In the genomic region with DNA sequence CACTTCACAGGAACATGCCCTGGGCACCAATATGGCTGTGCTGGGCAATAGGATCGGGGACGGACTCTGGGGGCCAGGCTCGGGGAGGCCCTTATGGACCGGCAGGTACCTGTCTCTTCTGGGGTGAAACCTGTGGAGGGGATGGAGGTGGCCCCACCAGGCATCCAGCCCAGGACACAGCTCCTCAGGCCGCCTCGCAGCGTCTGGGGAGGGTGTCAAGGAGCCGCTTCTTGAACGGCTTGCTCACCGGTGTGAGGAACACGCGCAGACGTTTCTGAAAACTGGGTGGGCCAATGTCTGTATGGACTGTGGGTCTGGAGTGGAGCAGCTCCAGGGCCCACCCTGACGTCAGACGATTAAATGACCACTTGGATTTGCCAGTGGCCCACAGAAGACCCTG, we compare ENCODE assay signal across 21 cellular contexts. TPM values are rescaled to one million over a fixed set of nuclear protein-coding genes. Genes with fewer than 3 reads are reported as not detected.
DNase-seq lines count a peak whose midpoint lies in the region; ATAC-seq, FAIRE-seq and TF ChIP-seq lines count a peak whose summit lies in the region.
"Had no signal": no experiment of that assay in that cellular context is flagged by ENCODE, and none has a peak within 500 bp of the region (broad histone marks: within the 10 kb centered on the region; RNA-seq: fewer than 3 reads in every experiment).

No MANE protein-coding gene starts in this region.

- H4K91ac ChIP-seq in neuronal stem cell (ENCODE audit: low read depth, low read length, poor library complexity): no peak overlapping the region

- H3K9me3 ChIP-seq in SK-N-SH (no peaks in the 10 kb centered on the region), K562 (replicated peaks; ENCODE audit: control insufficient read depth, insufficient read depth, low read depth, low read length) (no peaks in the 10 kb centered on the region), neuronal stem cell (replicated peaks in 1 of 2; ENCODE audit: control insufficient read depth in 2 of 2, insufficient read depth in 1 of 2, low read depth in 1 of 2, low read length in 2 of 2) (peaks cover 0 to 4% of the 10 kb centered on the region in 2 donors), suprapubic skin (no peaks in the 10 kb centered on the region)
- H3K9me3 ChIP-seq: BE2C had no signal

- no peak overlapping the region for H4K8ac ChIP-seq in neuronal stem cell (ENCODE audit: low read depth, low read length)

- no peak overlapping the region for H2AFZ ChIP-seq in SK-N-SH (ENCODE audit: low read depth)
- no peak overlapping the region for H2AFZ ChIP-seq in K562 (ENCODE audit: low read depth, low read length)
- no peak overlapping the region for H2AFZ ChIP-seq in neuronal stem cell (ENCODE audit: low read length)

- H3K27ac ChIP-seq in SK-N-SH (ENCODE audit: low read depth in 2 of 2, low read length in 1 of 2) (no peak overlapping the region), K562 (ENCODE audit: extremely low read depth, low read depth, low read length) (no peak overlapping the region), neuronal stem cell (replicated peaks; ENCODE audit: low read length) (no peak overlapping the region), suprapubic skin (no peak overlapping the region)
- H3K27ac ChIP-seq: 22Rv1; BLaER1 treated with 17β-estradiol and CSF1 and Interleukin-3, amounts not matched to agents 10 nM and 100 nM had no signal

- no peaks in the 10 kb centered on the region for H3K9me3 Mint-ChIP-seq in Calu3 (ENCODE audit: low read depth, unreplicated experiment)
- H3K9me3 Mint-ChIP-seq: H9 had no signal

- no peaks in the 10 kb centered on the region for H4K20me1 ChIP-seq in SK-N-SH (ENCODE audit: insufficient read depth)
- no peaks in the 10 kb centered on the region for H4K20me1 ChIP-seq in K562 (replicated peaks; ENCODE audit: control insufficient read depth, insufficient read depth, low read length)

- H3K79me1 ChIP-seq in neuronal stem cell (ENCODE audit: low read depth, low read length): peaks cover 6% of the 10 kb centered on the region

- no peaks in the 10 kb centered on the region for H3F3A ChIP-seq in SK-N-SH (replicated peaks; ENCODE audit: insufficient read depth)

- no TSS peak for BruUV-seq in K562 (replicated peaks; lab: Mats Ljungman, UMichigan)
- BruUV-seq in Calu3 (replicated peaks; lab: Mats Ljungman, UMichigan): no TSS peak

- H2BK15ac ChIP-seq in neuronal stem cell (ENCODE audit: low read length): no peak overlapping the region

- no peak overlapping the region for H2BK120ac ChIP-seq in neuronal stem cell (ENCODE audit: low read depth, low read length)

- POLR2A ChIA-PET in SK-N-SH (lab: Yijun Ruan, JAX): no interaction called here
- POLR2A ChIA-PET in K562 (lab: Yijun Ruan, JAX): no interaction called here

- H3K36me3 ChIP-seq in SK-N-SH (replicated peaks in 1 of 2; ENCODE audit: control insufficient read depth in 1 of 2, insufficient read depth in 2 of 2, low read length in 1 of 2) (no peaks in the 10 kb centered on the region), K562 (ENCODE audit: control insufficient read depth, insufficient read depth, low read length) (no peaks in the 10 kb centered on the region), neuronal stem cell (replicated peaks in 1 of 2; ENCODE audit: control insufficient read depth in 2 of 2, insufficient read depth in 2 of 2, low read length in 2 of 2) (peaks cover 22 to 25% of the 10 kb centered on the region in 2 donors), suprapubic skin (no peaks in the 10 kb centered on the region)
- H3K36me3 ChIP-seq: BE2C had no signal

- no peak overlapping the region for H3K23ac ChIP-seq in neuronal stem cell (ENCODE audit: low read depth, low read length, poor library complexity)

- H2AK5ac ChIP-seq in neuronal stem cell (ENCODE audit: low read depth, low read length): no peak overlapping the region

- H3K18ac ChIP-seq in neuronal stem cell (ENCODE audit: low read length): peak overlapping the region; percentile 72

- H3K4ac ChIP-seq in neuronal stem cell (ENCODE audit: low read length): no peak overlapping the region

- TF ChIP-seq CTCF in SK-N-SH (IDR thresholded peaks at IDR 0.05) (no peak), K562 (IDR thresholded peaks at IDR 0.05 in 2 of 3, conservative IDR thresholded peaks at IDR 0.05 in 1 of 3; ENCODE audit: insufficient read depth in 2 of 3, low read depth in 1 of 3, low read length in 3 of 3) (no peak), Calu3 (IDR thresholded peaks at IDR 0.05; ENCODE audit: unreplicated experiment) (no peak), suprapubic skin (IDR thresholded peaks at IDR 0.05) (no peak)

- TF ChIP-seq EP300 in SK-N-SH (IDR thresholded peaks at IDR 0.05; ENCODE audit: borderline replicate concordance in 1 of 2, low read depth in 1 of 2, low read length in 1 of 2) (no peak), K562 (IDR thresholded peaks at IDR 0.05; ENCODE audit: low read length) (no peak), suprapubic skin (IDR thresholded peaks at IDR 0.05) (no peak)

- H3K4me3 Mint-ChIP-seq in Calu3 (ENCODE audit: low read depth, unreplicated experiment): no peak overlapping the region
- H3K4me3 Mint-ChIP-seq: CD4-positive, alpha-beta memory T cell; H9 had no signal

- H3K4me1 ChIP-seq in SK-N-SH (ENCODE audit: control insufficient read depth in 1 of 2, insufficient read depth in 2 of 2, low read depth in 1 of 2, low read length in 1 of 2) (no peaks in the 10 kb centered on the region), K562 (replicated peaks in 1 of 2; ENCODE audit: control insufficient read depth in 2 of 2, insufficient read depth in 2 of 2, low read length in 2 of 2) (peaks cover 0 to 9% of the 10 kb centered on the region in 2 experiments; a peak in 1 of 5 replicates), neuronal stem cell (ENCODE audit: control insufficient read depth in 2 of 2, insufficient read depth in 1 of 2, low read depth in 1 of 2, low read length in 2 of 2) (no peaks in the 10 kb centered on the region), suprapubic skin (no peaks in the 10 kb centered on the region)
- H3K4me1 ChIP-seq: BE2C; BLaER1 treated with 17β-estradiol and CSF1 and Interleukin-3, amounts not matched to agents 10 nM and 100 nM had no signal

- no peak overlapping the region for H3K9ac ChIP-seq in SK-N-SH
- H3K9ac ChIP-seq in K562 (ENCODE audit: insufficient read depth in 1 of 2, low read depth in 2 of 2, low read length in 2 of 2): no peak overlapping the region
- no peak overlapping the region for H3K9ac ChIP-seq in neuronal stem cell (ENCODE audit: low read depth, low read length, poor library complexity)
- H3K9ac ChIP-seq: BLaER1 treated with 17β-estradiol and CSF1 and Interleukin-3, amounts not matched to agents 10 nM and 100 nM had no signal

- H3K36me3 Mint-ChIP-seq in Calu3 (ENCODE audit: insufficient read depth, unreplicated experiment): no peaks in the 10 kb centered on the region
- H3K36me3 Mint-ChIP-seq: CD4-positive, alpha-beta memory T cell had no signal

- TF ChIP-seq POLR2A in K562 (conservative IDR thresholded peaks at IDR 0.05): no peak
- no peak for TF ChIP-seq POLR2A in suprapubic skin (IDR thresholded peaks at IDR 0.05)

- no peak for ATAC-seq in SK-N-SH treated with all-trans-retinoic acid at 6 μM for 48 hours
- ATAC-seq in K562: peak; percentile 32; the same call in 1 of the 3 replicates
- ATAC-seq: HCT116 had no signal

- H2BK5ac ChIP-seq in neuronal stem cell (ENCODE audit: low read length): no peak overlapping the region

- H3K4me2 ChIP-seq in SK-N-SH (no peak overlapping the region), K562 (ENCODE audit: insufficient read depth, low read length) (no peak overlapping the region), neuronal stem cell (ENCODE audit: insufficient read depth, low read length, poor library complexity, severe bottlenecking) (no peak overlapping the region)
- H3K4me2 ChIP-seq: BLaER1 treated with 17β-estradiol and CSF1 and Interleukin-3, amounts not matched to agents 10 nM and 100 nM had no signal

- H3K14ac ChIP-seq in neuronal stem cell (ENCODE audit: low read length): no peak overlapping the region

- no peak for FAIRE-seq in K562 (lab: Jason Lieb, UNC)
- FAIRE-seq: A204.1, G401.6, GM12892, H1 had no signal

- DNase-seq in SK-N-SH (peak; percentile 17), K562 (ENCODE audit: extremely low read depth in 1 of 4, low spot score in 3 of 4) (no peak), neuronal stem cell (ENCODE audit: low spot score) (no peak), Calu3 (no peak), suprapubic skin (ENCODE audit: low spot score in 2 of 2) (no peak)
- DNase-seq: AML-193; BE2C; CD4-positive, alpha-beta memory T cell; COR-L47; DMS153; DND-41; H9 had no signal

- no peaks in the 10 kb centered on the region for H3K79me2 ChIP-seq in SK-N-SH (ENCODE audit: insufficient read depth)
- no peaks in the 10 kb centered on the region for H3K79me2 ChIP-seq in K562 (ENCODE audit: control insufficient read depth, insufficient read depth, low read length)

- no peak overlapping the region for H3K27ac Mint-ChIP-seq in Calu3 (ENCODE audit: unreplicated experiment)
- H3K27ac Mint-ChIP-seq: CD4-positive, alpha-beta memory T cell had no signal

- H3K4me3 ChIP-seq in SK-N-SH (ENCODE audit: low read depth in 2 of 2, low read length in 1 of 2) (no peak overlapping the region), K562 (no peak overlapping the region), neuronal stem cell (ENCODE audit: low read length in 2 of 2) (no peak overlapping the region), suprapubic skin (no peak overlapping the region)
- H3K4me3 ChIP-seq: BLaER1 treated with 17β-estradiol and CSF1 and Interleukin-3, amounts not matched to agents 10 nM and 100 nM had no signal

- H3K9me1 ChIP-seq in K562 (ENCODE audit: control insufficient read depth, insufficient read depth, low read length): no peaks in the 10 kb centered on the region

- no peaks in the 10 kb centered on the region for H3K9me2 ChIP-seq in SK-N-SH

- peaks cover 11% of the 10 kb centered on the region for H3K27me3 Mint-ChIP-seq in Calu3 (ENCODE audit: unreplicated experiment)

- no CpG with 5 or more reads among the region's 15 CpGs for WGBS in SK-N-SH (ENCODE audit: low lambda C conversion rate)
- WGBS in K562 (ENCODE audit: insufficient coverage, low coverage, missing lambda C conversion rate): under 1% methylated on average over 15 of the region's 15 CpGs
- no CpG with 5 or more reads among the region's 15 CpGs for WGBS in neuronal stem cell (ENCODE audit: extremely low coverage in 2 of 2, insufficient read length in 2 of 2, insufficient replicate concordance in 1 of 2), 2 donors
- WGBS in suprapubic skin: 88% methylated on average over 15 of the region's 15 CpGs

- CTCF ChIA-PET in SK-N-SH (lab: Yijun Ruan, JAX): no interaction called here
- CTCF ChIA-PET in K562 (lab: Yijun Ruan, JAX; ENCODE audit: low intra/inter-chr PET ratio): no interaction called here
- CTCF ChIA-PET in Calu3 (lab: Charles Lee): no interaction called here

- H3K4me1 Mint-ChIP-seq in Calu3 (ENCODE audit: low read depth, unreplicated experiment): no peaks in the 10 kb centered on the region
- H3K4me1 Mint-ChIP-seq: CD4-positive, alpha-beta memory T cell had no signal

- no peak for TF ChIP-seq RAD21 in SK-N-SH (IDR thresholded peaks at IDR 0.05; ENCODE audit: low read length)
- no peak for TF ChIP-seq RAD21 in K562 (CRISPR knock-in tag; conservative IDR thresholded peaks at IDR 0.05 in 1 of 2, IDR thresholded peaks at IDR 0.05 in 1 of 2)

- intact Hi-C loops in K562 (cut with micrococcal nuclease): no loop called here
- intact Hi-C loops in Calu3 (cut with micrococcal nuclease; ENCODE audit: unreplicated experiment): no loop called here

- no peaks in the 10 kb centered on the region for H3K27me3 ChIP-seq in SK-N-SH (ENCODE audit: insufficient read depth)
- peaks cover 18 to 32% of the 10 kb centered on the region in 2 experiments; a peak in 4 of 5 replicates for H3K27me3 ChIP-seq in K562 (ENCODE audit: control insufficient read depth in 2 of 2, insufficient read depth in 2 of 2, low read length in 2 of 2)
- H3K27me3 ChIP-seq in neuronal stem cell (ENCODE audit: control insufficient read depth in 3 of 3, insufficient read depth in 3 of 3, low read depth in 1 of 3, low read length in 3 of 3): no peaks in the 10 kb centered on the region
- no peaks in the 10 kb centered on the region for H3K27me3 ChIP-seq in suprapubic skin
- H3K27me3 ChIP-seq: BE2C had no signal

- no peak overlapping the region for H2BK12ac ChIP-seq in neuronal stem cell (ENCODE audit: low read length)

- in situ Hi-C loops in K562 (cut with MboI): no loop called here

RNA-seq across cellular contexts. Expression of gene PLEKHG4B, which starts 45.8 kb away (rescaled TPM):
- polyA plus RNA-seq in SK-N-SH (2012; rRNA removed) (0.18 and 0.21 TPM in 2 replicates), K562 (2011; rRNA removed) (not detected in 2 replicates), K562 (2014; fragmentation: Illumina TruSeq; extraction: Trizol) (not detected in 2 replicates), K562 (2014; fragmentation: Nextera tagmentation; extraction: Ambion mirVana) (not detected), K562 (2014; rRNA removed) (not detected in 2 replicates)
- polyA plus RNA-seq in SK-N-SH (2012; cell fraction: cytosol; rRNA removed): 0.12 and 0.18 TPM in 2 replicates
- polyA plus RNA-seq in SK-N-SH (2012; cell fraction: nucleus; rRNA removed): 0.25 and 0.86 TPM in 2 replicates
- total RNA-seq in K562 (2011; cell fraction: chromatin; rRNA removed; ENCODE audit: low replicate concordance): not detected in 2 replicates
- total RNA-seq in K562 (2011; cell fraction: nucleolus; rRNA removed): not detected in 2 replicates
- not detected in 2 replicates for total RNA-seq in K562 (2011; cell fraction: nucleoplasm; rRNA removed)
- total RNA-seq in K562 (2014; rRNA removed) (not detected in 2 replicates), K562 (2014; rRNA removed; fragmentation: Illumina TruSeq; extraction: Trizol) (not detected in 2 replicates), K562 (2015; rRNA removed; fragmentation: Illumina TruSeq; extraction: Trizol) (not detected in 2 replicates), K562 (2021) (0.02 and 0.04 TPM in 2 replicates), Calu3 (2022) (1.5 and 1.7 TPM in 2 replicates), suprapubic skin (1 to 10 TPM in 2 of 4 donors, under 1 TPM in 2; 0.45 to 2.4 (median 1.2) TPM)
- polyA plus RNA-seq in K562 (2011; cell fraction: cytosol; rRNA removed): not detected in 2 replicates
- not detected in 2 replicates for polyA plus RNA-seq in K562 (2011; cell fraction: nucleus; rRNA removed)
- polyA plus RNA-seq in K562 (2012): 0.01 TPM in 2 replicates
- not detected in 2 replicates for polyA minus RNA-seq in K562 (2011; rRNA and poly(A)+ RNA removed)
- polyA minus RNA-seq in K562 (2011; cell fraction: cytosol; rRNA and poly(A)+ RNA removed): not detected in 2 replicates
- polyA minus RNA-seq in K562 (2011; cell fraction: nucleus; rRNA and poly(A)+ RNA removed): not detected in 2 replicates
- polyA plus RNA-seq in neuronal stem cell (2013, experiment 1 of 2): 46.5 TPM
- 48.4 TPM for polyA plus RNA-seq in neuronal stem cell (2013, experiment 2 of 2)
- total RNA-seq: CD4-positive, alpha-beta memory T cell had no signal
- polyA plus RNA-seq: CD4-positive, alpha-beta memory T cell had no signal

RNA-seq across cellular contexts. Expression of gene LRRC14B, which starts 53.6 kb away (rescaled TPM):
- not detected in 2 replicates for polyA plus RNA-seq in SK-N-SH (2012; rRNA removed)
- not detected in 2 replicates for polyA plus RNA-seq in SK-N-SH (2012; cell fraction: cytosol; rRNA removed)
- not detected in 2 replicates for polyA plus RNA-seq in SK-N-SH (2012; cell fraction: nucleus; rRNA removed)
- not detected in 2 replicates for total RNA-seq in K562 (2011; cell fraction: chromatin; rRNA removed; ENCODE audit: low replicate concordance)
- total RNA-seq in K562 (2011; cell fraction: nucleolus; rRNA removed): not detected in 2 replicates
- total RNA-seq in K562 (2011; cell fraction: nucleoplasm; rRNA removed): not detected in 2 replicates
- not detected in 2 replicates for total RNA-seq in K562 (2014; rRNA removed)
- total RNA-seq in K562 (2014; rRNA removed; fragmentation: Illumina TruSeq; extraction: Trizol): not detected in 2 replicates
- not detected in 2 replicates for total RNA-seq in K562 (2015; rRNA removed; fragmentation: Illumina TruSeq; extraction: Trizol)
- not detected in 2 replicates for total RNA-seq in K562 (2021)
- not detected in 2 replicates for polyA plus RNA-seq in K562 (2011; rRNA removed)
- polyA plus RNA-seq in K562 (2011; cell fraction: cytosol; rRNA removed): not detected in 2 replicates
- polyA plus RNA-seq in K562 (2011; cell fraction: nucleus; rRNA removed): not detected in 2 replicates
- not detected in 2 replicates for polyA plus RNA-seq in K562 (2012)
- polyA plus RNA-seq in K562 (2014; fragmentation: Illumina TruSeq; extraction: Trizol): not detected in 2 replicates
- not detected for polyA plus RNA-seq in K562 (2014; fragmentation: Nextera tagmentation; extraction: Ambion mirVana)
- polyA plus RNA-seq in K562 (2014; rRNA removed): not detected in 2 replicates
- not detected in 2 replicates for polyA minus RNA-seq in K562 (2011; rRNA and poly(A)+ RNA removed)
- polyA minus RNA-seq in K562 (2011; cell fraction: cytosol; rRNA and poly(A)+ RNA removed): not detected in 2 replicates
- not detected in 2 replicates for polyA minus RNA-seq in K562 (2011; cell fraction: nucleus; rRNA and poly(A)+ RNA removed)
- 0.03 TPM for polyA plus RNA-seq in neuronal stem cell (2013, experiment 1 of 2)
- polyA plus RNA-seq in neuronal stem cell (2013, experiment 2 of 2): not detected
- not detected in 2 replicates for total RNA-seq in Calu3 (2022)
- total RNA-seq in suprapubic skin: not detected
- total RNA-seq: CD4-positive, alpha-beta memory T cell; H1; H9 had no signal
- polyA plus RNA-seq: AG04450, H1 had no signal
